ENCODE assay signal across 8 cellular contexts in the genomic region with DNA sequence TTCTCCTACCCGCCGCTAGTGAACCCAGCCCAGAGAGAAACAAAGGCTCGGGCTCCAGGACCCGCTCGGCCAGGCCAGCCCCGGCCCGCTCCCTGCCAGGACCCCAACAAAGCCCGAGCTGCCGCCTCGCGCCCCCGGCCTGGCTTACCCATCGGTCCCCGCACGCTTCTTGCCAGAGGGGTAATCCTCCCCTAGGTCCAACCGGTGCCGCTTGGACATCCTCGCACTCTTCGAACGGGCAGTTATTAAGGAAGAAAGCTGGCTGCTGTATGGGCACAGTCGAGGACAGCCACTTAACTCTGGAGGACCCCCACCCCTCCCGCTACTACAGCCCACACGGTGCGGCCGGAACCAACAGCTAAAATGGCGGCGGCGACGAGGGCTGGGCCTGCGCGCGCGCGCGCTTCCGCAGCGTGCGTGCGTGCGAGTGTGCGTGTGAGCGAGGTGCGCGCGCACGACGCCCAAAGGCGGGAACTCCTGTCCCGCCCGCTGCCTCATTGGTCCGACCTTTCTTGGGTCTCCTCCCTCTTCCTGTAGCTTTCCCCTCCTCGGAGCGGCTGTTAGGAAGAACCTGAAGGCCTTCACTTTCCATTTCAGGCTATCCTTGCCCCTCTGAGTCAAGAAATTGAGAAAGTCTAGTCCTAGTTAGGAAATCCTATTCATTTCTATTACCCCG. TPM values are rescaled to one million over a fixed set of nuclear protein-coding genes. Genes with fewer than 3 reads are reported as not detected.
DNase-seq lines count a peak whose midpoint lies in the region; ATAC-seq and TF ChIP-seq lines count a peak whose summit lies in the region.

DHX15 (minus strand) TSS at position 380 of the 676 bp plus-strand sequence; CDS start at position 219, 161 bp downstream.

- DNase-seq in NCI-H748 treated with DMSO at 0.1 percent for 48 hours (lab: John Stamatoyannopoulos, UW): peak; percentile 44
- DNase-seq in activated CD4-positive, alpha-beta T cell treated with anti-CD3 and anti-CD28 coated beads, Interleukin-2, amount 50 U/mL, for 4 hours: peak; percentile 88 to 91
- DNase-seq in left lobe of liver (ENCODE audit: low spot score): peak; percentile 95
- DNase-seq in stimulated activated CD4-positive, alpha-beta T cell treated with anti-CD3 and anti-CD28 coated beads, Interleukin-2, amount 100 ng/mL, for 4 hours (ENCODE audit: low read depth): peak; percentile 92

- H3K4me3 Mint-ChIP-seq in dendritic cell treated with granulocyte-macrophage colony-stimulating factor and Interleukin-4, amounts not matched to agents 40 ng/mL and 50 ng/mL, for 4 days: peak within 1 kb of the TSS; percentile 100

- H3K27ac ChIP-seq in C4-2B: peak within 1 kb of the TSS; percentile 99

- intact Hi-C loops in dendritic cell treated with granulocyte-macrophage colony-stimulating factor and Interleukin-4, amounts not matched to agents 40 ng/mL and 50 ng/mL, for 4 days (cut with micrococcal nuclease): loop anchor here (5.0 to 10.0 kb wide), 3 partner anchors 393 to 793 kb away; partner anchors contain the start of genes ANAPC4 and SEPSECS

- H3K4me1 Mint-ChIP-seq in dendritic cell treated with granulocyte-macrophage colony-stimulating factor and Interleukin-4, amounts not matched to agents 40 ng/mL and 50 ng/mL, for 4 days (ENCODE audit: low read depth): peaks cover 30% of the 10 kb centered on the region

- peak within 1 kb of the TSS; percentile 95 for H3K27ac Mint-ChIP-seq in dendritic cell treated with granulocyte-macrophage colony-stimulating factor and Interleukin-4, amounts not matched to agents 40 ng/mL and 50 ng/mL, for 4 days

- peaks cover 3% of the 10 kb centered on the region for H3K9me3 Mint-ChIP-seq in dendritic cell treated with granulocyte-macrophage colony-stimulating factor and Interleukin-4, amounts not matched to agents 40 ng/mL and 50 ng/mL, for 4 days

- H3K36me3 Mint-ChIP-seq in dendritic cell treated with granulocyte-macrophage colony-stimulating factor and Interleukin-4, amounts not matched to agents 40 ng/mL and 50 ng/mL, for 4 days (ENCODE audit: low read depth): peaks cover 32% of the 10 kb centered on the region

- ATAC-seq in GM19372 (IDR thresholded peaks at IDR 0.05; ENCODE audit: low read depth, unreplicated experiment): peak; percentile 83
- ATAC-seq in HG03558 (IDR thresholded peaks at IDR 0.05; ENCODE audit: extremely low read depth, unreplicated experiment): peak; percentile 71
- peak; percentile 97 for ATAC-seq in left lobe of liver

- no peak for TF ChIP-seq CTCF in C4-2B (conservative IDR thresholded peaks at IDR 0.05)

- H3K27me3 Mint-ChIP-seq in dendritic cell treated with granulocyte-macrophage colony-stimulating factor and Interleukin-4, amounts not matched to agents 40 ng/mL and 50 ng/mL, for 4 days: no peaks in the 10 kb centered on the region

RNA-seq across cellular contexts. Expression of gene DHX15, which starts in this region (rescaled TPM):
- total RNA-seq in left lobe of liver: 29.2 TPM

Comparison
In these comparisons a context has a peak if more than half of its experiments do, and no peak if none do; other contexts are left out.
1. Peak in every context shown above with its lines: DNase-seq, ATAC-seq and H3K27ac ChIP-seq.
2. DNase-seq: peak in every context shown above with its lines; median percentile 95 in left lobe of liver; 92 in stimulated activated CD4-positive, alpha-beta T cell treated with anti-CD3 and anti-CD28 coated beads, Interleukin-2, amount 100 ng/mL, for 4 hours; 90 in activated CD4-positive, alpha-beta T cell treated with anti-CD3 and anti-CD28 coated beads, Interleukin-2, amount 50 U/mL, for 4 hours; 44 in NCI-H748 treated with DMSO at 0.1 percent for 48 hours.